In the genomic region with DNA sequence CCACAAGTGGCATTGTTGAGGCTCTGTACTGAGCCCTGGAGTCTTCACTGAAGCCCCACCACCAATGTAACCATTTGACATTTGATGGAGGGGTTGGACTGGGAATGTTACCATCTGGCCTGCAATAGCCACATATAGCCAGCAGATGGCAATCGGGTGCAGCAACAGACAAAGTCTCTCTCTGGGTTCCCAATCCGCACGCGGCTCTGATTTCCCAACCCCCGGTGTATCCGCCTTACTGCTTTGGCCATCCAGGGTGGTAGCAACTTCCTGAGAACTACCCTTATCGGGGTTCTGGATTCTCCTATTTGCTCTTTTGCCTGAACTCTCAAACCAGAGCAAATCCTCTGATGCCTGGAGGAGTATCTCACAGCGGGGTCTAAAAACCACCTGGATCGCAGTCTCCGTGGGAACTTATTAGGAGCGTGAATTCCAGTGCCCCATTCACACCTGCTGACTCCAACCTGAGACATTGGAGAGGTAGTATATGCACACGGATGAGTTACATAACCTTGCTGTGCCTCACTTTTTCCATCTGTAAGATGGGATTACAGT, we compare ENCODE assay signal across 9 cellular contexts. TPM values are rescaled to one million over a fixed set of nuclear protein-coding genes. Genes with fewer than 3 reads are reported as not detected.
A peak's percentile ranks its signal among the peaks of the same experiment; 100 is the strongest.
DNase-seq lines count a peak whose midpoint lies in the region; ATAC-seq and TF ChIP-seq lines count a peak whose summit lies in the region.
"Had no signal": no experiment of that assay in that cellular context is flagged by ENCODE, and none has a peak within 500 bp of the region (broad histone marks: within the 10 kb centered on the region; RNA-seq: fewer than 3 reads in every experiment).

No MANE protein-coding gene starts in this region.

- WGBS in hepatocyte (ENCODE audit: low lambda C conversion rate, missing lambda C conversion rate): 23% methylated on average over 12 of the region's 12 CpGs
- 27% methylated on average over 12 of the region's 12 CpGs for WGBS in sigmoid colon, 2 donors

- H3K27ac ChIP-seq in ascending aorta: no peak overlapping the region
- H3K27ac ChIP-seq in hepatocyte: no peak overlapping the region
- no peak overlapping the region for H3K27ac ChIP-seq in sigmoid colon
- H3K27ac ChIP-seq: skin epidermis had no signal

- TF ChIP-seq EP300 in sigmoid colon (IDR thresholded peaks at IDR 0.05): no peak

- TF ChIP-seq POLR2A in sigmoid colon (IDR thresholded peaks at IDR 0.05): no peak

- H3K4me3 ChIP-seq in GM12864 (ENCODE audit: low read depth, low read length): no peak overlapping the region
- H3K4me3 ChIP-seq in ascending aorta: no peak overlapping the region
- H3K4me3 ChIP-seq in hepatocyte: no peak overlapping the region
- H3K4me3 ChIP-seq in sigmoid colon: no peak overlapping the region
- H3K4me3 ChIP-seq: skin epidermis had no signal

- H3K9me3 ChIP-seq in ascending aorta (no peaks in the 10 kb centered on the region), hepatocyte (ENCODE audit: low read depth) (no peaks in the 10 kb centered on the region), sigmoid colon (no peaks in the 10 kb centered on the region)

- peak; percentile 98 for TF ChIP-seq CTCF in GM12864 (IDR thresholded peaks at IDR 0.05; ENCODE audit: low read depth, low read length, missing control alignments)
- TF ChIP-seq CTCF in ascending aorta (IDR thresholded peaks at IDR 0.05): peak; percentile 93 to 95 (median 94)
- peak; percentile 82 for TF ChIP-seq CTCF in hepatocyte (IDR thresholded peaks at IDR 0.05; ENCODE audit: poor library complexity)
- TF ChIP-seq CTCF in sigmoid colon (IDR thresholded peaks at IDR 0.05): peak; percentile 66 to 97 (median 88)

- intact Hi-C loops in ascending aorta (cut with DNase I) (loop anchor here (1.0 to 10.0 kb wide), 4 partner anchors 117 to 432 kb away; a partner anchor contains a TSS), sigmoid colon (cut with DNase I) (loop anchor here (2.0 to 5.0 kb wide), 2 partner anchors 130 to 250 kb away; a partner anchor contains a TSS)

- H3K4me2 ChIP-seq in hepatocyte: peak overlapping the region; percentile 53

- H3K4me1 ChIP-seq in ascending aorta: no peaks in the 10 kb centered on the region
- H3K4me1 ChIP-seq in hepatocyte (ENCODE audit: insufficient read depth): no peaks in the 10 kb centered on the region
- H3K4me1 ChIP-seq in sigmoid colon: peaks cover 0 to 4% (median 0%) of the 10 kb centered on the region in 4 donors

- ATAC-seq in GM18858 (IDR thresholded peaks at IDR 0.05; ENCODE audit: unreplicated experiment) (no peak), GM18517 (IDR thresholded peaks at IDR 0.05; ENCODE audit: unreplicated experiment) (no peak)

- H4K20me1 ChIP-seq in hepatocyte (ENCODE audit: insufficient read depth, poor library complexity, severe bottlenecking): no peaks in the 10 kb centered on the region

- H3K9me2 ChIP-seq in hepatocyte (replicated peaks; ENCODE audit: insufficient read depth): no peaks in the 10 kb centered on the region

- peak; percentile 12 for DNase-seq in GM12864 (ENCODE audit: low read depth)
- DNase-seq in NCI-H146 (lab: John Stamatoyannopoulos, UW): peak; percentile 67
- DNase-seq in T-helper 2 cell: peak in 4 of 5 experiments; percentile 27 to 57 (median 42)
- DNase-seq in ascending aorta (ENCODE audit: low spot score in 2 of 2): peak in 1 of 2 donors; percentile 88
- peak; percentile 87 for DNase-seq in hepatocyte (ENCODE audit: low spot score)
- DNase-seq in sigmoid colon: peak; percentile 88

- no peaks in the 10 kb centered on the region for H3K36me3 ChIP-seq in ascending aorta
- no peaks in the 10 kb centered on the region for H3K36me3 ChIP-seq in hepatocyte (replicated peaks; ENCODE audit: insufficient read depth, low read depth)
- H3K36me3 ChIP-seq in sigmoid colon: no peaks in the 10 kb centered on the region

- H3K79me2 ChIP-seq in hepatocyte: no peaks in the 10 kb centered on the region

- H2AFZ ChIP-seq in hepatocyte: no peak overlapping the region

- H3K27me3 ChIP-seq in ascending aorta (no peaks in the 10 kb centered on the region), hepatocyte (peaks cover 10% of the 10 kb centered on the region), sigmoid colon (peaks cover 0 to 19% (median 0%) of the 10 kb centered on the region in 3 donors)

RNA-seq across cellular contexts. Expression of a gene that starts 14.2 kb away (rescaled TPM):
- total RNA-seq in ascending aorta (not detected), hepatocyte (0.13 TPM in 1 of 2 replicates, not detected in the other), sigmoid colon (not detected)
- polyA plus RNA-seq in hepatocyte (0.35 TPM in 1 of 2 replicates, not detected in the other), sigmoid colon (under 1 TPM in 2 of 3 donors, not detected in 1; 0.23 to 0.25 TPM)

RNA-seq across cellular contexts. Expression of a gene that starts 59.7 kb away (rescaled TPM):
- total RNA-seq in ascending aorta (137 TPM), hepatocyte (37.3 and 44.0 TPM in 2 replicates), sigmoid colon (10 to 100 TPM; 27.6 to 50.1 (median 31.3) TPM)
- polyA plus RNA-seq in hepatocyte (71.9 and 80.7 TPM in 2 replicates), sigmoid colon (10 to 100 TPM; 13.6 to 37.7 (median 18.0) TPM)
